In the genomic region with DNA sequence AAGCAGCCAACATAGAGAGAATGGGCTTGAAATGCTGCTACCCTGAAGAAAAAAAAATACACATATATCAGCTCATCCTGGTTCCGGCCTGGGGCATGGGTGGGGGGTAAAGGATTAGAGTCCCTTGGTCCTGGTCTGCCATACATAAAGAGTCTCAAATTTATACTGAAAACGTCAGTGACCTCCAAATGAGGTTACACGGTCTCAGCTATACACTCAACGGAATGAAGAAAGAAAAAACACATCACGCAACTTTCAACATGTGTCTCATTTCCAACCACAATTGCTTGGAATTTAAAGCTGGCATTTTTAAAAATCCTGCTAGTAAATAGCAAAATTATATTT, we compare ENCODE assay signal across 13 cellular contexts.
A peak's percentile ranks its signal among the peaks of the same experiment; 100 is the strongest.
DNase-seq lines count a peak whose midpoint lies in the region; ATAC-seq and TF ChIP-seq lines count a peak whose summit lies in the region.
"Had no signal": no experiment of that assay in that cellular context is flagged by ENCODE, and none has a peak within 500 bp of the region (broad histone marks: within the 10 kb centered on the region; RNA-seq: fewer than 3 reads in every experiment).

No MANE protein-coding gene starts in this region.

- H3K9me3 Mint-ChIP-seq in neural progenitor cell: peaks cover 20% of the 10 kb centered on the region
- H3K9me3 Mint-ChIP-seq in activated CD4-positive, alpha-beta memory T cell treated with anti-CD3 and anti-CD28 coated beads for 36 hours: peaks cover 7% of the 10 kb centered on the region

- no peak overlapping the region for H3K27ac Mint-ChIP-seq in neural progenitor cell
- no peak overlapping the region for H3K27ac Mint-ChIP-seq in activated CD4-positive, alpha-beta memory T cell treated with anti-CD3 and anti-CD28 coated beads for 36 hours
- H3K27ac Mint-ChIP-seq: activated naive CD8-positive, alpha-beta T cell had no signal

- TF ChIP-seq CTCF in neural progenitor cell (IDR thresholded peaks at IDR 0.05) (no peak), upper lobe of right lung (IDR thresholded peaks at IDR 0.05) (no peak)

- no peak for ATAC-seq in right cardiac atrium
- ATAC-seq in upper lobe of right lung: no peak

- intact Hi-C loops in right cardiac atrium (cut with DNase I): loop anchor here in 1 of 4 donors (10.0 kb wide), 1 partner anchor 169 kb away; no protein-coding TSS in a partner anchor
- intact Hi-C loops in cardiac septum (cut with DNase I): loop anchor here (10.0 kb wide), 2 partner anchors 139 to 449 kb away; no protein-coding TSS in a partner anchor
- intact Hi-C loops in upper lobe of right lung (cut with DNase I): loop anchor here (10.0 kb wide), 1 partner anchor 1471 kb away; no protein-coding TSS in a partner anchor
- intact Hi-C loops in activated CD4-positive, alpha-beta memory T cell treated with anti-CD3 and anti-CD28 coated beads for 36 hours (cut with micrococcal nuclease): no loop called here

- no peaks in the 10 kb centered on the region for H4K20me1 ChIP-seq in neural progenitor cell (ENCODE audit: low read depth)

- H3K4me3 Mint-ChIP-seq in neural progenitor cell: peak overlapping the region; percentile 42
- no peak overlapping the region for H3K4me3 Mint-ChIP-seq in activated CD4-positive, alpha-beta memory T cell treated with anti-CD3 and anti-CD28 coated beads for 36 hours
- H3K4me3 Mint-ChIP-seq: activated naive CD8-positive, alpha-beta T cell had no signal

- H3K36me3 ChIP-seq in neural progenitor cell (no peaks in the 10 kb centered on the region), upper lobe of right lung (no peaks in the 10 kb centered on the region)
- H3K36me3 ChIP-seq: WERI-Rb-1 had no signal

- H3K4me3 ChIP-seq in right cardiac atrium (ENCODE audit: low read length) (peak overlapping the region; percentile 70), neural progenitor cell (peak overlapping the region; percentile 53), upper lobe of right lung (no peak overlapping the region)
- H3K4me3 ChIP-seq: SK-N-MC had no signal

- H3K27me3 ChIP-seq in right cardiac atrium (ENCODE audit: control insufficient read depth, insufficient read depth) (no peaks in the 10 kb centered on the region), neural progenitor cell (peaks cover 12% of the 10 kb centered on the region), upper lobe of right lung (no peaks in the 10 kb centered on the region)

- H2AFZ ChIP-seq in neural progenitor cell (replicated peaks): no peak overlapping the region

- CTCF ChIA-PET in activated CD4-positive, alpha-beta memory T cell treated with anti-CD3 and anti-CD28 coated beads for 36 hours (lab: Charles Lee): no interaction called here

- no peak for DNase-seq in right cardiac atrium
- DNase-seq in cardiac septum (ENCODE audit: low spot score): no peak
- DNase-seq in fibroblast of peridontal ligament (ENCODE audit: extremely low read depth): peak; percentile 1
- no peak for DNase-seq in neural progenitor cell (ENCODE audit: low spot score)
- DNase-seq in upper lobe of right lung: no peak
- no peak for DNase-seq in DMS53 (lab: John Stamatoyannopoulos, UW)
- DNase-seq in activated CD4-positive, alpha-beta memory T cell treated with anti-CD3 and anti-CD28 coated beads for 36 hours: no peak
- DNase-seq in activated T-cell treated with anti-CD3 and anti-CD28 coated beads, Interleukin-2, amount 50 U/mL, for 1 hour: no peak
- DNase-seq: cerebellar nuclear complex, IMR-90, WERI-Rb-1 had no signal

- H3K27ac ChIP-seq in right cardiac atrium (ENCODE audit: low read length): peak overlapping the region; percentile 45
- no peak overlapping the region for H3K27ac ChIP-seq in neural progenitor cell
- peak overlapping the region; percentile 85 for H3K27ac ChIP-seq in upper lobe of right lung
- H3K27ac ChIP-seq: SK-N-MC, WERI-Rb-1 had no signal

- 56% methylated on average over 5 of the region's 5 CpGs for WGBS in right cardiac atrium

- H3K9ac ChIP-seq in neural progenitor cell: no peak overlapping the region

- peaks cover 2% of the 10 kb centered on the region for H3K27me3 Mint-ChIP-seq in neural progenitor cell (ENCODE audit: insufficient read depth, low read depth)
- H3K27me3 Mint-ChIP-seq in activated CD4-positive, alpha-beta memory T cell treated with anti-CD3 and anti-CD28 coated beads for 36 hours: peaks cover 28% of the 10 kb centered on the region

- H3K4me2 ChIP-seq in neural progenitor cell: peak overlapping the region; percentile 76

- H3K4me1 Mint-ChIP-seq in neural progenitor cell: peaks cover 13% of the 10 kb centered on the region
- no peaks in the 10 kb centered on the region for H3K4me1 Mint-ChIP-seq in activated CD4-positive, alpha-beta memory T cell treated with anti-CD3 and anti-CD28 coated beads for 36 hours (ENCODE audit: low read depth)

- peaks cover 19% of the 10 kb centered on the region for H3F3A ChIP-seq in neural progenitor cell (ENCODE audit: low read depth)

- peaks cover 4% of the 10 kb centered on the region for H3K9me3 ChIP-seq in right cardiac atrium (ENCODE audit: control insufficient read depth, low read length)
- no peaks in the 10 kb centered on the region for H3K9me3 ChIP-seq in neural progenitor cell (ENCODE audit: low read depth)
- H3K9me3 ChIP-seq in upper lobe of right lung: no peaks in the 10 kb centered on the region

- H3K79me2 ChIP-seq in neural progenitor cell (ENCODE audit: low read depth): no peaks in the 10 kb centered on the region

- peaks cover 2% of the 10 kb centered on the region for H3K36me3 Mint-ChIP-seq in neural progenitor cell
- no peaks in the 10 kb centered on the region for H3K36me3 Mint-ChIP-seq in activated CD4-positive, alpha-beta memory T cell treated with anti-CD3 and anti-CD28 coated beads for 36 hours

- POLR2A ChIA-PET in activated CD4-positive, alpha-beta memory T cell treated with anti-CD3 and anti-CD28 coated beads for 36 hours (lab: Charles Lee): no interaction called here

- peaks cover 1% of the 10 kb centered on the region for H3K4me1 ChIP-seq in right cardiac atrium (ENCODE audit: control insufficient read depth, insufficient read depth, low read length)
- H3K4me1 ChIP-seq in neural progenitor cell: peaks cover 9% of the 10 kb centered on the region
- H3K4me1 ChIP-seq in upper lobe of right lung: no peaks in the 10 kb centered on the region
